ENCODE assay signal across 19 cellular contexts in genomic region chr15:39456582-39457330, GRCh38.
DNase-seq lines count a peak whose midpoint lies in the region; ATAC-seq and TF ChIP-seq lines count a peak whose summit lies in the region.
"Had no signal": no experiment of that assay in that cellular context is flagged by ENCODE, and none has a peak within 500 bp of the region (broad histone marks: within the 10 kb centered on the region; RNA-seq: fewer than 3 reads in every experiment).

No MANE protein-coding gene starts in this region.

- H3F3A ChIP-seq in PC-3 (ENCODE audit: low read length, unreplicated experiment): no peaks in the 10 kb centered on the region

- DNase-seq in PC-3 (no peak), fibroblast of the aortic adventitia (ENCODE audit: low read depth) (peak; percentile 45), osteoblast (ENCODE audit: insufficient read length, low spot score, missing footprints) (no peak), Karpas-422 (no peak)
- DNase-seq in activated effector memory CD4-positive, alpha-beta T cell treated with Interleukin-2 at 50 U/mL for 16 hours: no peak
- DNase-seq in stimulated activated CD4-positive, alpha-beta T cell treated with anti-CD3 and anti-CD28 coated beads, Interleukin-4, amount 100 ng/mL, for 4 hours: no peak
- no peak for DNase-seq in activated T-cell treated with anti-CD3 and anti-CD28 coated beads, Interleukin-2, amount 50 U/mL, for 72 hours
- DNase-seq: 8988T; CD8-positive, alpha-beta T cell; DMS 273 treated with DMSO at 0.1 percent for 48 hours; DND-41; EL; GM23248 had no signal

- ATAC-seq in PC-3: no peak
- ATAC-seq in activated T-cell treated with anti-CD3 and anti-CD28 coated beads, Interleukin-2, amount 50 U/mL, for 72 hours (replicated peaks in 1 of 2): no peak
- ATAC-seq: CD8-positive, alpha-beta T cell; GM12878 had no signal

- CTCF ChIA-PET in PC-3 (lab: Charles Lee): no interaction called here

- H3K79me2 ChIP-seq in PC-3 (ENCODE audit: low read length): no peaks in the 10 kb centered on the region
- H3K79me2 ChIP-seq in osteoblast (ENCODE audit: insufficient read depth, low read length): no peaks in the 10 kb centered on the region
- H3K79me2 ChIP-seq in Karpas-422 (ENCODE audit: low read length): no peaks in the 10 kb centered on the region

- no peaks in the 10 kb centered on the region for H3K36me3 ChIP-seq in PC-3 (ENCODE audit: low read depth, low read length)
- no peaks in the 10 kb centered on the region for H3K36me3 ChIP-seq in osteoblast (ENCODE audit: insufficient read depth, low read length)
- no peaks in the 10 kb centered on the region for H3K36me3 ChIP-seq in Karpas-422 (ENCODE audit: insufficient read depth, low read length)
- H3K36me3 ChIP-seq: BLaER1, HAP-1 had no signal

- BruUV-seq in PC-3 (replicated peaks; lab: Mats Ljungman, UMichigan): no TSS peak

- H3K27me3 ChIP-seq in PC-3 (ENCODE audit: low read length) (no peaks in the 10 kb centered on the region), osteoblast (ENCODE audit: insufficient read depth, low read length) (no peaks in the 10 kb centered on the region), Karpas-422 (ENCODE audit: low read length) (no peaks in the 10 kb centered on the region)
- H3K27me3 ChIP-seq: BLaER1 had no signal

- H3K9ac ChIP-seq in PC-3 (ENCODE audit: low read length) (no peak overlapping the region; the same call in 1 of the 2 replicates), Karpas-422 (ENCODE audit: low read length) (no peak overlapping the region)
- H3K9ac ChIP-seq: BLaER1 had no signal

- H2AFZ ChIP-seq in PC-3 (ENCODE audit: low read length) (no peak overlapping the region), osteoblast (ENCODE audit: low read length) (no peak overlapping the region), Karpas-422 (ENCODE audit: low read length) (no peak overlapping the region)
- H2AFZ ChIP-seq: GM23248 had no signal

- H3K9me2 ChIP-seq in PC-3 (replicated peaks; ENCODE audit: low read length) (no peaks in the 10 kb centered on the region), Karpas-422 (replicated peaks; ENCODE audit: insufficient read depth, low read length) (no peaks in the 10 kb centered on the region; the same call in 1 of the 2 replicates)

- peaks cover 21% of the 10 kb centered on the region for H3K4me1 ChIP-seq in PC-3 (ENCODE audit: insufficient read depth, low read length)
- peaks cover 29% of the 10 kb centered on the region for H3K4me1 ChIP-seq in osteoblast (ENCODE audit: insufficient read depth, low read length)
- no peaks in the 10 kb centered on the region for H3K4me1 ChIP-seq in Karpas-422 (ENCODE audit: low read length)
- H3K4me1 ChIP-seq: BLaER1, HAP-1 had no signal

- H3K4me3 Mint-ChIP-seq in activated T-cell treated with anti-CD3 and anti-CD28 coated beads, Interleukin-2, amount 50 U/mL, for 72 hours: no peak overlapping the region
- H3K4me3 Mint-ChIP-seq: CD8-positive, alpha-beta T cell; IgD-negative memory B cell had no signal

- no peaks in the 10 kb centered on the region for H3K36me3 Mint-ChIP-seq in activated T-cell treated with anti-CD3 and anti-CD28 coated beads, Interleukin-2, amount 50 U/mL, for 72 hours (ENCODE audit: insufficient read depth in 2 of 2)
- H3K36me3 Mint-ChIP-seq: CD8-positive, alpha-beta T cell; IgD-negative memory B cell had no signal

- intact Hi-C loops in PC-3 (cut with micrococcal nuclease): loop anchor here (10.0 kb wide), 1 partner anchor 752 kb away; no protein-coding TSS in a partner anchor

- no peaks in the 10 kb centered on the region for H3K27me3 Mint-ChIP-seq in activated T-cell treated with anti-CD3 and anti-CD28 coated beads, Interleukin-2, amount 50 U/mL, for 72 hours (ENCODE audit: low read depth)

- H3K9me3 Mint-ChIP-seq in activated T-cell treated with anti-CD3 and anti-CD28 coated beads, Interleukin-2, amount 50 U/mL, for 72 hours: no peaks in the 10 kb centered on the region
- H3K9me3 Mint-ChIP-seq: CD8-positive, alpha-beta T cell had no signal

- H3K4me3 ChIP-seq in PC-3 (ENCODE audit: low read length) (no peak overlapping the region), fibroblast of the aortic adventitia (ENCODE audit: low read depth, low read length) (no peak overlapping the region), osteoblast (ENCODE audit: insufficient read depth, low read length) (no peak overlapping the region), Karpas-422 (ENCODE audit: low read length) (no peak overlapping the region)
- H3K4me3 ChIP-seq: BLaER1, GM12878, GM23248, HAP-1 had no signal

- TF ChIP-seq CTCF in C4-2B (conservative IDR thresholded peaks at IDR 0.05) (no peak), PC-3 (conservative IDR thresholded peaks at IDR 0.05; ENCODE audit: low read depth, low read length) (no peak), fibroblast of the aortic adventitia (IDR thresholded peaks at IDR 0.05; ENCODE audit: insufficient read depth, low read length) (no peak), osteoblast (IDR thresholded peaks at IDR 0.05; ENCODE audit: extremely low read depth, low read depth, low read length) (no peak)

- no peak overlapping the region for H3K27ac Mint-ChIP-seq in activated T-cell treated with anti-CD3 and anti-CD28 coated beads, Interleukin-2, amount 50 U/mL, for 72 hours
- H3K27ac Mint-ChIP-seq: CD8-positive, alpha-beta T cell; IgD-negative memory B cell had no signal

- no peaks in the 10 kb centered on the region for H3K9me3 ChIP-seq in PC-3 (ENCODE audit: low read length)
- H3K9me3 ChIP-seq in osteoblast (ENCODE audit: low read depth, low read length): no peaks in the 10 kb centered on the region
- no peaks in the 10 kb centered on the region for H3K9me3 ChIP-seq in Karpas-422 (ENCODE audit: low read length)
- H3K9me3 ChIP-seq: HAP-1 had no signal

- no peaks in the 10 kb centered on the region for H4K20me1 ChIP-seq in PC-3 (ENCODE audit: low read length)
- H4K20me1 ChIP-seq in osteoblast (ENCODE audit: insufficient read depth, low read length): no peaks in the 10 kb centered on the region
- H4K20me1 ChIP-seq in Karpas-422 (ENCODE audit: insufficient read depth, low read depth, low read length): no peaks in the 10 kb centered on the region
- H4K20me1 ChIP-seq: BLaER1 had no signal

- peak overlapping the region; percentile 34 for H3K4me2 ChIP-seq in PC-3 (ENCODE audit: low read length)
- H3K4me2 ChIP-seq in osteoblast (ENCODE audit: insufficient read depth, low read length): no peak overlapping the region
- H3K4me2 ChIP-seq in Karpas-422 (ENCODE audit: low read depth, low read length, poor library complexity, severe bottlenecking): no peak overlapping the region
- H3K4me2 ChIP-seq: BLaER1 had no signal

- H3K27ac ChIP-seq in C4-2B: peak overlapping the region; percentile 68
- peak overlapping the region; percentile 85 for H3K27ac ChIP-seq in PC-3 (ENCODE audit: low read length)
- H3K27ac ChIP-seq in osteoblast (ENCODE audit: low read depth, low read length): peak overlapping the region; percentile 60
- no peak overlapping the region for H3K27ac ChIP-seq in Karpas-422 (ENCODE audit: low read length)
- H3K27ac ChIP-seq: BLaER1, HL-60 had no signal

- POLR2A ChIA-PET in PC-3 (lab: Charles Lee; ENCODE audit: unreplicated experiment): no interaction called here

- H3K4me1 Mint-ChIP-seq in activated T-cell treated with anti-CD3 and anti-CD28 coated beads, Interleukin-2, amount 50 U/mL, for 72 hours (ENCODE audit: low read depth): peaks cover 36% of the 10 kb centered on the region
- H3K4me1 Mint-ChIP-seq: IgD-negative memory B cell had no signal
